Comparison of ENCODE assay signal across 18 cellular contexts in the genomic region with DNA sequence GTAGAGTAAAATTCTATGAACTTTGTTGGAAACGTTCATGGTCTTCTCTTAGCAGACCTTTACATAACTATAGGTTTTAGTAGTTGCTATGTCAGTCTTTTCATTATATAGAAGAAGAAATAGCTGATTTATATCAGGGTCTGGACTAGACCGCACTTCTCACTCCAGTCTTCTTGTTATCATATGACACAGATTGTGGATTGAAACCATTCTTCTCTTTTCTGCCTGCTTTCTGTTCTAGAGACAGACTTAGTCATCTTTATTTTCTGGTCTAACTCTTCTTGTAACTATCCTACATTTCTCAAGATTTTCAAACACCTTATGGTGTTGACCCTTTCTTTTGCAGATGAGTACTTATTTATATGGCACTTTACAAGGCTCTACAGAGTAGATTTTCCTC.
"Had no signal": no experiment of that assay in that cellular context is flagged by ENCODE, and none has a peak within 500 bp of the region (broad histone marks: within the 10 kb centered on the region; RNA-seq: fewer than 3 reads in every experiment).

No MANE protein-coding gene starts in this region.

- H3K27ac ChIP-seq: coronary artery, SJCRH30, tibial artery, uterus had no signal

- H3K4me1 ChIP-seq: SJCRH30, tibial artery, uterus had no signal

- H3K36me3 ChIP-seq: uterus had no signal

- ATAC-seq: WTC11 had no signal

- H3K27me3 Mint-ChIP-seq: activated CD4-positive, alpha-beta T cell treated with anti-CD3 and anti-CD28 coated beads, Interleukin-2, amount 10 ng/mL, durations not matched to agents 7 days and 5 days had no signal

- H3K4me3 ChIP-seq: coronary artery, lung, SJCRH30, tibial artery, uterus had no signal

- H3K4me3 Mint-ChIP-seq: activated CD4-positive, alpha-beta T cell treated with anti-CD3 and anti-CD28 coated beads, Interleukin-2, amount 10 ng/mL, durations not matched to agents 7 days and 5 days; nephron; T-helper 1 cell treated with Interleukin-12 subunit alpha and Interleukin-12 subunit beta and Interleukin-4 antibody, amounts not matched to agents 30 μg/mL and 1 μg/mL, for 36 hours; WTC11 had no signal

- H3K27me3 ChIP-seq: SJCRH30, tibial artery, uterus had no signal

- DNase-seq: activated CD4-positive, alpha-beta T cell treated with anti-CD3 and anti-CD28 coated beads, Interleukin-2, amount 10 ng/mL, durations not matched to agents 7 days and 5 days; activated CD8-positive, alpha-beta memory T cell treated with anti-CD3 and anti-CD28 coated beads for 24 hours; activated CD8-positive, alpha-beta memory T cell treated with anti-CD3 and anti-CD28 coated beads, Interleukin-2, amount 50 U/mL, for 48 hours; aorta; erythroblast; hypothalamus; SJCRH30; stimulated activated CD4-positive, alpha-beta T cell treated with anti-CD3 and anti-CD28 coated beads, Interleukin-12 subunit alpha, Interleukin-12 subunit beta, amount 100 ng/mL, for 4 hours; stimulated activated CD4-positive, alpha-beta T cell treated with anti-CD3 and anti-CD28 coated beads, Interleukin-1b, Interleukin-23, amount 100 ng/mL, for 48 hours; stimulated activated CD8-positive, alpha-beta memory T cell treated with anti-CD3 and anti-CD28 coated beads, Interleukin-4, amount 100 ng/mL, for 48 hours; stimulated activated naive CD4-positive, alpha-beta T cell treated with Interleukin-2 at 50 U/mL for 16 hours; tibial artery; uterus had no signal

- H3K4me1 Mint-ChIP-seq: nephron, WTC11 had no signal

- H3K9me3 ChIP-seq: SJCRH30, tibial artery, uterus had no signal

- H3K27ac Mint-ChIP-seq: activated CD4-positive, alpha-beta T cell treated with anti-CD3 and anti-CD28 coated beads, Interleukin-2, amount 10 ng/mL, durations not matched to agents 7 days and 5 days; nephron; T-helper 1 cell treated with Interleukin-12 subunit alpha and Interleukin-12 subunit beta and Interleukin-4 antibody, amounts not matched to agents 30 μg/mL and 1 μg/mL, for 36 hours; WTC11 had no signal

- H3K9me3 Mint-ChIP-seq: activated CD4-positive, alpha-beta T cell treated with anti-CD3 and anti-CD28 coated beads, Interleukin-2, amount 10 ng/mL, durations not matched to agents 7 days and 5 days; nephron; T-helper 1 cell treated with Interleukin-12 subunit alpha and Interleukin-12 subunit beta and Interleukin-4 antibody, amounts not matched to agents 30 μg/mL and 1 μg/mL, for 36 hours had no signal
